In the genomic region with DNA sequence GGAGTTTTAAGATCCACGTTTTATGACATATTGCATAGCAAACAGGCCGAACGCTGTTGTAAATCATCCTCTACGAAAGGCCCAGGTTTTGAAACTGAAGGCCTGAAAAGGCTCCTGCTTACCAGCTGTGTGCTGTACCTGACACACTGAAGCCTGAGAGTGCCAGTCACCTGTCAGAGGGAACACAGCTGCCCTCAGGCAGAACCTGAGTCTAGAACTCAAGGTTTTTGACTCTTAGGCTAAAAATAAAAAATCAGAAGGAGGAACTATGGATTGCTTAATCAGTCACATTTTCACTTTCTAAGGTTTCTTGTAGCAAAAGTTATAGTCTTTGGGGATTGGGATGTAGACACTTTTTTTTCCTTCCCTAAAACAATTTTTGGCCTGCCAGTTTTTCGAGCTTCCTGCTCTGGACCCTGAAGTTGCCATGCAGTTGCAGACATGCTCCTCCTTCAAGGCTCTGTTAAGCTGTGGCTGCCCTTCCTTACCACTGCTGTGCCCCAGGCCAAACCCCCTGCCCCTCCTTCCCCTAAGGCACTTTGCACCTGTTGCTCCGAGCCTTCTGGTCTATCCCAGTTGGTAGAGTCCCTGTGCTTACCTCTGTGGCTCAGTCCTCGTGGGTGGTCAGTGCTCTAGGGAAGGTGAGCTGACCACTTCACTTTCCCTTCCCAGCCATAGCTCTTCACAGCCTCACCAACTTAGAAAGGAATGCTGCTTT, we compare ENCODE assay signal across 11 cellular contexts. TPM values are rescaled to one million over a fixed set of nuclear protein-coding genes. Genes with fewer than 3 reads are reported as not detected.
DNase-seq lines count a peak whose midpoint lies in the region; ATAC-seq, FAIRE-seq and TF ChIP-seq lines count a peak whose summit lies in the region.
"Had no signal": no experiment of that assay in that cellular context is flagged by ENCODE, and none has a peak within 500 bp of the region (broad histone marks: within the 10 kb centered on the region; RNA-seq: fewer than 3 reads in every experiment).

No MANE protein-coding gene starts in this region.

- no peak for FAIRE-seq in GM12878 (lab: Jason Lieb, UNC)
- no peak for FAIRE-seq in HTR-8/SVneo (lab: Jason Lieb, UNC)
- FAIRE-seq: endometrium had no signal

- peak overlapping the region; percentile 48 for H3K4me2 ChIP-seq in BLaER1
- H3K4me2 ChIP-seq in GM12878 (ENCODE audit: control insufficient read depth, insufficient read depth), result peak overlapping the region; percentile 67

- H3K27ac Mint-ChIP-seq in naive B cell, result peak overlapping the region in 5 of 6 donors; percentile 53 to 92 (median 83)

- H3K27me3 Mint-ChIP-seq in naive B cell, result no peaks in the 10 kb centered on the region

- SMC1A ChIA-PET in GM12878 (lab: Charles Lee; ENCODE audit: uncharacterized antibody, unreplicated experiment), result interaction anchor here (0.7 to 7.8 kb wide), 43 partner anchors 8 to 602 kb away, joined by 3 to 263 read pairs (median 7); partner anchors contain the start of genes CNEP1R1 and HEATR3

- RAD21 ChIA-PET in GM12878 (lab: Charles Lee; ENCODE audit: unreplicated experiment), result interaction anchor here (0.6 to 7.1 kb wide), 34 partner anchors 8 to 597 kb away, joined by 3 to 309 read pairs (median 5); partner anchors contain the start of genes CNEP1R1 and HEATR3

- H3K27me3 ChIP-seq in BLaER1 (no peaks in the 10 kb centered on the region), GM12878 (replicated peaks in 1 of 2; ENCODE audit: control insufficient read depth in 2 of 2, insufficient read depth in 2 of 2, low read length in 1 of 2) (no peaks in the 10 kb centered on the region)
- H3K27me3 ChIP-seq: thyroid gland had no signal

- no peak for TF ChIP-seq RAD21 in GM12878 (IDR thresholded peaks at IDR 0.05; ENCODE audit: insufficient read depth, low read depth, low read length)

- H3K27ac ChIP-seq in BLaER1 (no peak overlapping the region), GM12878 (ENCODE audit: control insufficient read depth, insufficient read depth) (peak overlapping the region; percentile 61)
- H3K27ac ChIP-seq: thyroid gland had no signal

- H3K9ac ChIP-seq in BLaER1 (no peak overlapping the region), GM12878 (ENCODE audit: control insufficient read depth, insufficient read depth, low read length) (no peak overlapping the region; the same call in none of the 2 replicates)

- CTCF ChIA-PET in GM12878 (lab: Yijun Ruan, JAX), result interaction anchor here (0.6 to 11.8 kb wide), 53 partner anchors 8 to 596 kb away, joined by 3 to 422 read pairs (median 7); partner anchors contain the start of genes CNEP1R1, HEATR3 and TENT4B

- no TSS peak for BruUV-seq in GM12878 (replicated peaks; lab: Mats Ljungman, UMichigan)

- H3K9me3 ChIP-seq in BLaER1 (no peaks in the 10 kb centered on the region), GM12878 (replicated peaks; ENCODE audit: control insufficient read depth, insufficient read depth, low read length) (no peaks in the 10 kb centered on the region)
- H3K9me3 ChIP-seq: thyroid gland had no signal

- WGBS in GM12878 (ENCODE audit: insufficient coverage, insufficient replicate concordance, low lambda C conversion rate, missing lambda C conversion rate), result 53% methylated on average over 7 of the region's 7 CpGs

- H3K36me3 ChIP-seq in BLaER1 (peaks cover 26% of the 10 kb centered on the region), GM12878 (ENCODE audit: control insufficient read depth in 2 of 2, insufficient read depth in 2 of 2, low read length in 1 of 2) (peaks cover 2 to 7% of the 10 kb centered on the region in 2 experiments; a peak in 3 of 4 replicates)

- no peaks in the 10 kb centered on the region for H3K9me3 Mint-ChIP-seq in naive B cell

- no peaks in the 10 kb centered on the region for H3K36me3 Mint-ChIP-seq in naive B cell

- intact Hi-C loops in GM12878 (cut with micrococcal nuclease; ENCODE audit: unreplicated experiment), result loop anchor here (1.0 to 10.0 kb wide), 7 partner anchors 55 to 595 kb away; partner anchors contain the start of gene CNEP1R1

- DNase-seq in KBM-7 (peak; percentile 29), GM12878 (ENCODE audit: low read depth, low spot score) (no peak), naive B cell (peak; percentile 20), NCI-H187 treated with DMSO at 0.1 percent for 48 hours (lab: John Stamatoyannopoulos, UW) (no peak), amygdala (lab: John Stamatoyannopoulos, UW) (no peak), HTR-8/SVneo (ENCODE audit: insufficient read length, low spot score) (no peak), NCI-H146 (lab: John Stamatoyannopoulos, UW) (no peak)
- DNase-seq: NCI-H1417 treated with DMSO at 0.1 percent for 48 hours had no signal

- ATAC-seq in GM12878, result peak; percentile 12; the same call in 2 of the 3 replicates
- peak; percentile 69 to 72 for ATAC-seq in naive B cell (ENCODE audit: low read depth in 2 of 2)

- H3K4me3 ChIP-seq in BLaER1 (no peak overlapping the region), GM12878 (no peak overlapping the region; the same call in 1 of the 2 replicates)
- H3K4me3 ChIP-seq: thyroid gland had no signal

- H3K79me2 ChIP-seq in GM12878 (ENCODE audit: control insufficient read depth, insufficient read depth, low read length), result peaks cover 28% of the 10 kb centered on the region

- H3K4me1 ChIP-seq in BLaER1 (peaks cover 33% of the 10 kb centered on the region), GM12878 (ENCODE audit: control insufficient read depth, insufficient read depth, low read length) (peaks cover 18% of the 10 kb centered on the region)

- TF ChIP-seq POLR2A in GM12878 (IDR thresholded peaks at IDR 0.05; ENCODE audit: low read depth, low read length), result no peak

- peaks cover 27 to 43% (median 33%) of the 10 kb centered on the region in 3 donors for H3K4me1 Mint-ChIP-seq in naive B cell

- peak overlapping the region in 6 of 8 donors; percentile 22 to 81 (median 27) for H3K4me3 Mint-ChIP-seq in naive B cell

- no peak for TF ChIP-seq EP300 in GM12878 (IDR thresholded peaks at IDR 0.05; ENCODE audit: borderline replicate concordance in 1 of 2, control insufficient read depth in 1 of 2, low read depth in 2 of 2, low read length in 2 of 2)

- POLR2A ChIA-PET in GM12878 (lab: Charles Lee), result interaction anchor here (1.5 to 5.3 kb wide), 3 partner anchors 58 to 185 kb away, joined by 3 to 26 read pairs (median 10); partner anchors contain the start of genes CNEP1R1 and HEATR3

- in situ Hi-C loops in KBM-7 (cut with MboI; ENCODE audit: low pct_unique_long_range_greater_than_20kb, low sequenced_read_pairs) (no loop called here), GM12878 (cut with MboI) (loop anchor here (5.0 kb wide), 3 partner anchors 142 to 187 kb away; partner anchors contain the start of gene HEATR3)

- H2AFZ ChIP-seq in GM12878 (ENCODE audit: control insufficient read depth, low read depth, low read length), result no peak overlapping the region

- TF ChIP-seq CTCF in GM12878 (IDR thresholded peaks at IDR 0.05 in 2 of 3, conservative IDR thresholded peaks at IDR 0.05 in 1 of 3; ENCODE audit: control insufficient read depth in 2 of 3, extremely low read depth in 1 of 3, insufficient read depth in 1 of 3, low read depth in 3 of 3, low read length in 3 of 3), result no peak

- peaks cover 71% of the 10 kb centered on the region for H4K20me1 ChIP-seq in BLaER1
- H4K20me1 ChIP-seq in GM12878 (ENCODE audit: control insufficient read depth, insufficient read depth), result no peaks in the 10 kb centered on the region

TF ChIP-seq in GM12878, 131 proteins besides CTCF, POLR2A, EP300 and RAD21 (continues in another document):
- no peak for TF ChIP-seq SMC3 (IDR thresholded peaks at IDR 0.05; ENCODE audit: borderline replicate concordance, low read length)

RNA-seq across cellular contexts. Expression of gene TENT4B, which starts 56.6 kb away (rescaled TPM):
- total RNA-seq in GM12878 (2013; cell fraction: nucleolus; rRNA removed), result 17.1 and 18.2 TPM in 2 replicates
- total RNA-seq in GM12878 (2014; rRNA removed) (10.0 and 10.8 TPM in 2 replicates), GM12878 (2014; rRNA removed; fragmentation: Illumina TruSeq; extraction: Trizol) (9.8 and 10.7 TPM in 2 replicates), GM12878 (2021) (13.0 and 15.4 TPM in 2 replicates)
- 4.1 TPM for polyA plus RNA-seq in GM12878 (2011; ENCODE audit: low read depth)
- polyA plus RNA-seq in GM12878 (2011; rRNA removed) (12.5 and 18.5 TPM in 2 replicates), GM12878 (2014; fragmentation: Illumina TruSeq; extraction: Trizol) (13.4 and 17.0 TPM in 2 replicates), GM12878 (2014; fragmentation: Nextera tagmentation; extraction: Ambion mirVana) (10 to 100 TPM; 11.7 to 16.7 TPM), GM12878 (2014; rRNA removed) (7.3 and 9.0 TPM in 2 replicates), GM12878 (2016; fragmentation: Nextera tagmentation; extraction: Ambion mirVana) (1 to 10 TPM; 4.4 to 8.4 TPM), naive B cell (ENCODE audit: low read depth in 6 of 6) (1 to 10 TPM; 3.3 to 8.5 (median 4.6) TPM)
- polyA plus RNA-seq in GM12878 (2011; cell fraction: cytosol; rRNA removed), result 5.7 and 6.2 TPM in 2 replicates
- polyA plus RNA-seq in GM12878 (2011; cell fraction: nucleus; rRNA removed), result 4.8 TPM in 2 replicates
- polyA plus RNA-seq in GM12878 (2012), result 6.2 and 8.1 TPM in 2 replicates
- polyA minus RNA-seq in GM12878 (2011; rRNA and poly(A)+ RNA removed), result 13.0 and 20.9 TPM in 2 replicates
- polyA minus RNA-seq in GM12878 (2011; cell fraction: cytosol; rRNA and poly(A)+ RNA removed), result 8.7 and 8.8 TPM in 2 replicates
- polyA minus RNA-seq in GM12878 (2011; cell fraction: nucleus; rRNA and poly(A)+ RNA removed), result 3.3 and 6.9 TPM in 2 replicates

RNA-seq across cellular contexts. Expression of gene ADCY7, which starts 56.6 kb away (rescaled TPM):
- 244 and 253 TPM in 2 replicates for total RNA-seq in GM12878 (2013; cell fraction: nucleolus; rRNA removed)
- total RNA-seq in GM12878 (2014; rRNA removed), result 44.2 and 47.1 TPM in 2 replicates
- total RNA-seq in GM12878 (2014; rRNA removed; fragmentation: Illumina TruSeq; extraction: Trizol), result 16.0 and 17.2 TPM in 2 replicates
- 71.2 and 87.9 TPM in 2 replicates for total RNA-seq in GM12878 (2021)
- 8.7 TPM for polyA plus RNA-seq in GM12878 (2011; ENCODE audit: low read depth)
- 16.9 and 18.7 TPM in 2 replicates for polyA plus RNA-seq in GM12878 (2011; rRNA removed)
- polyA plus RNA-seq in GM12878 (2011; cell fraction: cytosol; rRNA removed), result 21.3 and 33.9 TPM in 2 replicates
- polyA plus RNA-seq in GM12878 (2011; cell fraction: nucleus; rRNA removed), result 169 and 171 TPM in 2 replicates
- polyA plus RNA-seq in GM12878 (2012), result 19.4 and 25.6 TPM in 2 replicates
- polyA plus RNA-seq in GM12878 (2014; fragmentation: Illumina TruSeq; extraction: Trizol), result 16.8 and 19.6 TPM in 2 replicates
- 1 to 10 TPM; 1.2 to 1.3 TPM for polyA plus RNA-seq in GM12878 (2014; fragmentation: Nextera tagmentation; extraction: Ambion mirVana)
- polyA plus RNA-seq in GM12878 (2014; rRNA removed), result 45.5 and 52.1 TPM in 2 replicates
- 10 to 100 TPM; 29.2 to 32.7 TPM for polyA plus RNA-seq in GM12878 (2016; fragmentation: Nextera tagmentation; extraction: Ambion mirVana)
- 54.8 and 75.2 TPM in 2 replicates for polyA minus RNA-seq in GM12878 (2011; rRNA and poly(A)+ RNA removed)
- polyA minus RNA-seq in GM12878 (2011; cell fraction: cytosol; rRNA and poly(A)+ RNA removed), result 25.4 and 26.3 TPM in 2 replicates
- polyA minus RNA-seq in GM12878 (2011; cell fraction: nucleus; rRNA and poly(A)+ RNA removed), result 83.2 and 107 TPM in 2 replicates
- polyA plus RNA-seq in naive B cell (ENCODE audit: low read depth in 6 of 6), result 10 to 100 TPM; 23.0 to 42.8 (median 35.9) TPM

Comparison
In these comparisons a context has a peak if more than half of its experiments do, and no peak if none do; other contexts are left out.
1. DNase-seq: peak in KBM-7 (single experiment) and naive B cell (single experiment); none in GM12878 (single experiment), NCI-H187 treated with DMSO at 0.1 percent for 48 hours (single experiment), amygdala (0 of 56), HTR-8/SVneo (single experiment) and NCI-H146 (single experiment).